ENCODE assay signal across 8 cellular contexts in the genomic region with DNA sequence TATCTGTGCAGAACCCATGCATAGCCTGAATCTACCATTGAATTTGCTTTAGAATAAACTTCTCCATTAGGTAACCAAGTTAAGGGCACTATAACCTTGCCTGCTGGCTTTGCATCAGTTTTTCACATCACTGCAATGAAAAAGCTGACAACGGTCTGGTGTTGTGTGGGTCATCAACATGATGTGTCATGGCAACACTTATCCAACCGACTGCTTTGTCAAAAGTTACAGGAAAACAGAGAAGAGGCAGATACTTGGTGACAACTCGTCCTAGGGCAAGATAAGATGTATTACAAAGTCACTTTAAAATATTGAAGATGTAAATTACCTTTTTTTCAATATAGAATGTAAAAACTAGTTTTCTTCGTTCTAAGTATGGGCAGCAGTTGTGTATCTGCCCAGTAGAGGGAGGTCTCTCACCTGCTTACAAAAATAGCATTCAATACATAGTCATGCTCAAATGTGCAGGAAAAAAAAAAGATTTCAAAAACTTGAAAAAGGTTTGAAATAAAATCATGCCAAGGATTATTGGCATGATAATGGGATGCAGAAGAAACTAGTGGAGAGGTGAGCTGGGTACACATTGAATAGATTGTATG.
DNase-seq lines count a peak whose midpoint lies in the region; ATAC-seq and TF ChIP-seq lines count a peak whose summit lies in the region.

No MANE protein-coding gene starts in this region.

- TF ChIP-seq RAD21 in HCT116 (IDR thresholded peaks at IDR 0.05; ENCODE audit: low read depth) = peak; percentile 66

- peak overlapping the region; percentile 8 for H3K27ac Mint-ChIP-seq in T-helper 17 cell

- in situ Hi-C loops in G401 (cut with HindIII; ENCODE audit: low sequenced_read_pairs) = no loop called here

- no TSS peak for BruUV-seq in HCT116 (replicated peaks; lab: Mats Ljungman, UMichigan)

- H3K9me2 ChIP-seq in HCT116 (ENCODE audit: insufficient read depth) = no peaks in the 10 kb centered on the region

- DNase-seq in BJ (ENCODE audit: low read depth) (no peak), HCT116 (ENCODE audit: low read depth, low spot score) (peak; percentile 3), T-helper 17 cell (no peak), kidney epithelial cell (ENCODE audit: low read depth) (no peak), NOMO-1 treated with dmso at 0.1 percent for 144 hours (lab: John Stamatoyannopoulos, UW; ENCODE audit: unreplicated experiment) (no peak), G401 (ENCODE audit: low spot score) (no peak)
- no peak for DNase-seq in activated effector memory CD4-positive, alpha-beta T cell treated with anti-CD3 and anti-CD28 coated beads, Interleukin-2, amount 50 U/mL, for 16 hours

- H3K79me2 ChIP-seq in HCT116 (ENCODE audit: insufficient read depth, low read length) = no peaks in the 10 kb centered on the region

- no peak overlapping the region for H3K4me3 Mint-ChIP-seq in T-helper 17 cell

- H3K27me3 ChIP-seq in BJ (ENCODE audit: control insufficient read depth, insufficient read depth, low read length) (peaks cover 10% of the 10 kb centered on the region), HCT116 (ENCODE audit: insufficient read depth, low read length) (peaks cover 48% of the 10 kb centered on the region), kidney epithelial cell (ENCODE audit: control insufficient read depth, insufficient read depth, low read length) (no peaks in the 10 kb centered on the region)

- H3K9me3 ChIP-seq in HCT116 (ENCODE audit: control insufficient read depth in 1 of 2, insufficient read depth in 1 of 2, low read depth in 1 of 2, low read length in 2 of 2) (no peaks in the 10 kb centered on the region), T-helper 17 cell (ENCODE audit: control insufficient read depth, low read length, poor library complexity, severe bottlenecking) (no peaks in the 10 kb centered on the region)

- intact Hi-C loops in HCT116 (cut with micrococcal nuclease) = loop anchor here (1.0 kb wide), 2 partner anchors 145 to 164 kb away; no protein-coding TSS in a partner anchor

- H3K4me1 ChIP-seq in HCT116 (ENCODE audit: control insufficient read depth in 1 of 2, insufficient read depth in 2 of 2, low read length in 2 of 2) = no peaks in the 10 kb centered on the region

- H3K36me3 Mint-ChIP-seq in T-helper 17 cell (ENCODE audit: low read depth) = no peaks in the 10 kb centered on the region

- no peaks in the 10 kb centered on the region for H3K4me1 Mint-ChIP-seq in T-helper 17 cell

- POLR2A ChIA-PET in BJ (lab: Charles Lee) (no interaction called here), HCT116 (lab: Charles Lee) (no interaction called here)

- no peak overlapping the region for H2AFZ ChIP-seq in HCT116 (ENCODE audit: low read depth, low read length, poor library complexity, severe bottlenecking)

- H3K9ac ChIP-seq in HCT116 (ENCODE audit: low read length) = no peak overlapping the region

- H3K27me3 Mint-ChIP-seq in T-helper 17 cell = peaks cover 47% of the 10 kb centered on the region

- CTCF ChIA-PET in BJ (lab: Yijun Ruan, JAX) (interaction anchor here (0.6 to 11.7 kb wide), 26 partner anchors 13 to 474 kb away, joined by 3 to 215 read pairs (median 6); a partner anchor contains a TSS), HCT116 (lab: Charles Lee) (interaction anchor here (2.5 to 3.5 kb wide), 2 partner anchors 144 to 164 kb away, joined by 13 to 23 read pairs; no protein-coding TSS in a partner anchor)

- no peak overlapping the region for H3K4me2 ChIP-seq in HCT116 (ENCODE audit: low read length)

- no peaks in the 10 kb centered on the region for H3K36me3 ChIP-seq in BJ (ENCODE audit: control insufficient read depth, insufficient read depth, low read length)
- no peaks in the 10 kb centered on the region for H3K36me3 ChIP-seq in HCT116 (ENCODE audit: control insufficient read depth in 1 of 2, insufficient read depth in 2 of 2, low read length in 2 of 2)
- no peaks in the 10 kb centered on the region for H3K36me3 ChIP-seq in kidney epithelial cell (ENCODE audit: control insufficient read depth, insufficient read depth, low read length)

- ATAC-seq in HCT116 (peak; percentile 72), T-helper 17 cell (no peak), esophagus mucosa (no peak)

- no peaks in the 10 kb centered on the region for H4K20me1 ChIP-seq in HCT116 (ENCODE audit: insufficient read depth)

- no peak for TF ChIP-seq POLR2A in HCT116 (IDR thresholded peaks at IDR 0.05; ENCODE audit: borderline replicate concordance, extremely low read depth, insufficient read depth, insufficient read length)

- TF ChIP-seq CTCF in BJ (IDR thresholded peaks at IDR 0.05; ENCODE audit: insufficient read depth, low read depth, low read length) (peak; percentile 81), HCT116 (IDR thresholded peaks at IDR 0.05 in 2 of 3, conservative IDR thresholded peaks at IDR 0.05 in 1 of 3; ENCODE audit: borderline replicate concordance in 1 of 3, insufficient read depth in 1 of 3, low read depth in 2 of 3, low read length in 2 of 3) (peak; percentile 61 to 78 (median 77); a peak in 5 of 6 replicates), kidney epithelial cell (IDR thresholded peaks at IDR 0.05; ENCODE audit: insufficient read depth, low read length, poor library complexity, severe bottlenecking) (peak; percentile 82)

- RAD21 ChIA-PET in HCT116 (lab: Charles Lee; ENCODE audit: low non-redundant PET in 1 of 2, low total read pairs in 2 of 2, uncharacterized antibody in 2 of 2, unreplicated experiment in 2 of 2) = no interaction called here

- no peak overlapping the region for H3K4me3 ChIP-seq in BJ (ENCODE audit: low read depth, low read length)
- H3K4me3 ChIP-seq in HCT116 (replicated peaks in 1 of 2; ENCODE audit: low read depth in 1 of 2, low read length in 2 of 2) = no peak overlapping the region
- H3K4me3 ChIP-seq in kidney epithelial cell (ENCODE audit: low read depth, low read length) = no peak overlapping the region

- H3K27ac ChIP-seq in HCT116 (ENCODE audit: low read depth, low read length) = no peak overlapping the region

TF ChIP-seq in HCT116, 20 proteins besides CTCF, POLR2A, EP300 and RAD21:
- TF ChIP-seq SRF (IDR thresholded peaks at IDR 0.05; ENCODE audit: low read depth) (no peak), ZNF274 (IDR thresholded peaks at IDR 0.05; ENCODE audit: low read depth, low read length) (no peak), TCF7L2 (IDR thresholded peaks at IDR 0.05; ENCODE audit: borderline replicate concordance, extremely low read depth, insufficient read depth, insufficient read length) (no peak), SP1 (IDR thresholded peaks at IDR 0.05; ENCODE audit: low read depth) (no peak), ELF1 (IDR thresholded peaks at IDR 0.05; ENCODE audit: borderline replicate concordance, low read depth) (no peak), POLR2AphosphoS5 (IDR thresholded peaks at IDR 0.05; ENCODE audit: low read depth, low read length) (no peak), EZH2 (IDR thresholded peaks at IDR 0.05) (no peak), EZH2phosphoT487 (IDR thresholded peaks at IDR 0.05; ENCODE audit: borderline replicate concordance) (no peak)
- TF ChIP-seq, protein P1, sequence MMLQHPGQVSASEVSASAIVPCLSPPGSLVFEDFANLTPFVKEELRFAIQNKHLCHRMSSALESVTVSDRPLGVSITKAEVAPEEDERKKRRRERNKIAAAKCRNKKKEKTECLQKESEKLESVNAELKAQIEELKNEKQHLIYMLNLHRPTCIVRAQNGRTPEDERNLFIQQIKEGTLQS (IDR thresholded peaks at IDR 0.05) = no peak
- TF ChIP-seq, protein P2, sequence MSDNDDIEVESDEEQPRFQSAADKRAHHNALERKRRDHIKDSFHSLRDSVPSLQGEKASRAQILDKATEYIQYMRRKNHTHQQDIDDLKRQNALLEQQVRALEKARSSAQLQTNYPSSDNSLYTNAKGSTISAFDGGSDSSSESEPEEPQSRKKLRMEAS (IDR thresholded peaks at IDR 0.05) = no peak
